ENCODE assay signal across 27 cellular contexts in the genomic region with DNA sequence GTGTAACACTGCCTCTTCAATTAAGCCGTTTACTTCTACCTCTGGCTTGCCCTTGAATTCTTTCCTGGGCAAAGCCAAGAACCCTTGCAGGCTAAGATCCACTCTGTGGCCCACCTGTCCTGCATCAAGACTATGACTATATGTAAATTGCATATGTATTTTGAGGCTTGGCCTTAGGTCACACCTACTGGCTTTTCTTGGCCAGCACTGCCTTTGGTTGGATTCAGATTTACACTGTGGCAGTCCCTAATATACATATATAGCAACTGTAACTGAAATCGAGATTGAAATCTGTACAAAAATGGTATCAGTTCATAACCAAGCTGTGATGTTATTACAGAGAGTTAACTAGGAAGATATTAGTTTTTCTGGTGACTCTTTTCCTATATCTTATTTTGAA.
"Had no signal": no experiment of that assay in that cellular context is flagged by ENCODE, and none has a peak within 500 bp of the region (broad histone marks: within the 10 kb centered on the region; RNA-seq: fewer than 3 reads in every experiment).

No MANE protein-coding gene starts in this region.

- H3K4me1 ChIP-seq: stomach, suprapubic skin, testis, thyroid gland, tibial artery, tibial nerve, transverse colon, upper lobe of left lung, upper lobe of right lung, uterus, vagina had no signal

- H3K27me3 ChIP-seq: stomach, suprapubic skin, testis, thyroid gland, tibial artery, tibial nerve, transverse colon, upper lobe of left lung, upper lobe of right lung, vagina had no signal

- H3K27ac ChIP-seq: stomach, suprapubic skin, testis, thoracic aorta, thyroid gland, tibial artery, tibial nerve, transverse colon, upper lobe of left lung, upper lobe of right lung, uterus, vagina had no signal

- ATAC-seq: stimulated activated effector memory CD8-positive, alpha-beta T cell treated with anti-CD3 and anti-CD28 coated beads, Interleukin-12 subunit alpha, Interleukin-12 subunit beta, amount 100 ng/mL, for 72 hours; stimulated activated memory B cell treated with anti-CD40 and anti-IgM and Interleukin-4, amounts not matched to agents 10 μg/mL and 1 μg/mL and 100 μg/mL, for 72 hours; stimulated activated naive B cell treated with anti-CD40 and anti-IgM and Interleukin-4, amounts not matched to agents 10 μg/mL and 1 μg/mL and 100 μg/mL, for 72 hours; stimulated activated naive CD8-positive, alpha-beta T cell treated with anti-CD3 and anti-CD28 coated beads, Interleukin-15, amount 100 ng/mL, for 72 hours; stimulated activated naive CD8-positive, alpha-beta T cell treated with anti-CD3 and anti-CD28 coated beads, Interleukin-15, Interleukin-2, amounts not matched to agents 100 U/mL and 50 U/mL, for 24 hours; upper lobe of right lung had no signal

- H3K9me3 ChIP-seq: stomach, suprapubic skin, testis, thoracic aorta, thyroid gland, tibial artery, tibial nerve, transverse colon, upper lobe of left lung, upper lobe of right lung, uterus, vagina had no signal

- H3K36me3 ChIP-seq: stomach, suprapubic skin, thoracic aorta, thyroid gland, tibial artery, tibial nerve, transverse colon, upper lobe of left lung, upper lobe of right lung, uterus, vagina had no signal

- DNase-seq: stimulated activated CD4-positive, alpha-beta T cell treated with anti-CD3 and anti-CD28 coated beads, Interleukin-2, amount 100 ng/mL, for 48 hours; stimulated activated CD4-positive, alpha-beta T cell treated with anti-CD3 and anti-CD28 coated beads, Interleukin-4, amount 100 ng/mL, for 1 hour; stimulated activated CD4-positive, alpha-beta T cell treated with anti-CD3 and anti-CD28 coated beads, Interleukin-4, amount 100 ng/mL, for 24 hours; stimulated activated CD4-positive, alpha-beta T cell treated with anti-CD3 and anti-CD28 coated beads, Interleukin-4, amount 100 ng/mL, for 4 hours; stimulated activated CD8-positive, alpha-beta memory T cell treated with anti-CD3 and anti-CD28 coated beads, Interleukin-4, amount 100 ng/mL, for 48 hours; stimulated activated naive B cell treated with anti-CD40 and anti-IgM and Interleukin-4, amounts not matched to agents 10 μg/mL and 1 μg/mL and 100 μg/mL, for 72 hours; stimulated activated naive CD4-positive, alpha-beta T cell; stimulated activated naive CD4-positive, alpha-beta T cell treated with Interleukin-2 at 50 U/mL for 16 hours; stimulated activated naive CD8-positive, alpha-beta T cell treated with anti-CD3 and anti-CD28 coated beads, Interleukin-15, amount 100 ng/mL, for 72 hours; stimulated activated naive CD8-positive, alpha-beta T cell treated with anti-CD3 and anti-CD28 coated beads, Interleukin-15, Interleukin-2, amounts not matched to agents 100 U/mL and 50 U/mL, for 24 hours; stomach; substantia nigra; testis; thyroid gland; tibial artery; transverse colon; trophoblast cell; upper lobe of left lung; upper lobe of right lung; uterus had no signal

- H3K4me3 ChIP-seq: stomach, suprapubic skin, testis, thoracic aorta, thyroid gland, tibial artery, tibial nerve, transverse colon, upper lobe of left lung, upper lobe of right lung, uterus, vagina had no signal

- FAIRE-seq: urothelium cell line had no signal
